In genomic region chr2:201403904-201404303, GRCh38 we compare ENCODE assay signal across 9 cellular contexts. TPM values are rescaled to one million over a fixed set of nuclear protein-coding genes. Genes with fewer than 3 reads are reported as not detected.
A peak's percentile ranks its signal among the peaks of the same experiment; 100 is the strongest.
DNase-seq lines count a peak whose midpoint lies in the region; ATAC-seq and TF ChIP-seq lines count a peak whose summit lies in the region.
"Had no signal": no experiment of that assay in that cellular context is flagged by ENCODE, and none has a peak within 500 bp of the region (broad histone marks: within the 10 kb centered on the region; RNA-seq: fewer than 3 reads in every experiment).

No MANE protein-coding gene starts in this region.

- peak overlapping the region; percentile 75 to 83 (median 79) for H3K27ac ChIP-seq in thyroid gland

- peaks cover 4% of the 10 kb centered on the region for H3K36me3 Mint-ChIP-seq in activated naive CD8-positive, alpha-beta T cell
- H3K36me3 Mint-ChIP-seq in activated naive CD8-positive, alpha-beta T cell treated with anti-CD3 and anti-CD28 coated beads for 36 hours = peaks cover 19% of the 10 kb centered on the region
- peaks cover 2% of the 10 kb centered on the region for H3K36me3 Mint-ChIP-seq in T-helper 17 cell (ENCODE audit: low read depth)
- peaks cover 27% of the 10 kb centered on the region for H3K36me3 Mint-ChIP-seq in activated T-cell treated with anti-CD3 and anti-CD28 coated beads, Interleukin-2, amount 50 U/mL, for 4 hours (ENCODE audit: insufficient read depth)
- peaks cover 8% of the 10 kb centered on the region for H3K36me3 Mint-ChIP-seq in activated naive CD4-positive, alpha-beta T cell treated with anti-CD3 and anti-CD28 coated beads for 36 hours (ENCODE audit: low read depth)

- H3K9me3 ChIP-seq in T-helper 17 cell (ENCODE audit: control insufficient read depth, low read length, poor library complexity, severe bottlenecking) = no peaks in the 10 kb centered on the region
- H3K9me3 ChIP-seq in thyroid gland = no peaks in the 10 kb centered on the region

- 34 to 35% methylated on average over 2 of the region's 2 CpGs for WGBS in thyroid gland, 2 donors

- H3K36me3 ChIP-seq in thyroid gland = no peaks in the 10 kb centered on the region

- no peaks in the 10 kb centered on the region for H3K9me3 Mint-ChIP-seq in activated naive CD8-positive, alpha-beta T cell (ENCODE audit: low read depth)
- H3K9me3 Mint-ChIP-seq in activated naive CD8-positive, alpha-beta T cell treated with anti-CD3 and anti-CD28 coated beads for 36 hours = no peaks in the 10 kb centered on the region
- H3K9me3 Mint-ChIP-seq in activated T-cell treated with anti-CD3 and anti-CD28 coated beads, Interleukin-2, amount 50 U/mL, for 4 hours = no peaks in the 10 kb centered on the region
- H3K9me3 Mint-ChIP-seq in activated naive CD4-positive, alpha-beta T cell treated with anti-CD3 and anti-CD28 coated beads for 36 hours = no peaks in the 10 kb centered on the region

- H3K27me3 ChIP-seq in thyroid gland = no peaks in the 10 kb centered on the region

- H3K4me1 Mint-ChIP-seq in activated naive CD8-positive, alpha-beta T cell (ENCODE audit: low read depth) = peaks cover 52% of the 10 kb centered on the region
- peaks cover 45% of the 10 kb centered on the region for H3K4me1 Mint-ChIP-seq in activated naive CD8-positive, alpha-beta T cell treated with anti-CD3 and anti-CD28 coated beads for 36 hours
- peaks cover 22% of the 10 kb centered on the region for H3K4me1 Mint-ChIP-seq in T-helper 17 cell
- H3K4me1 Mint-ChIP-seq in activated T-cell treated with anti-CD3 and anti-CD28 coated beads, Interleukin-2, amount 50 U/mL, for 4 hours (ENCODE audit: low read depth) = peaks cover 52% of the 10 kb centered on the region
- peaks cover 31% of the 10 kb centered on the region for H3K4me1 Mint-ChIP-seq in activated naive CD4-positive, alpha-beta T cell treated with anti-CD3 and anti-CD28 coated beads for 36 hours (ENCODE audit: low read depth)

- no peaks in the 10 kb centered on the region for H3K27me3 Mint-ChIP-seq in activated naive CD8-positive, alpha-beta T cell
- H3K27me3 Mint-ChIP-seq in activated naive CD8-positive, alpha-beta T cell treated with anti-CD3 and anti-CD28 coated beads for 36 hours = no peaks in the 10 kb centered on the region
- no peaks in the 10 kb centered on the region for H3K27me3 Mint-ChIP-seq in T-helper 17 cell
- no peaks in the 10 kb centered on the region for H3K27me3 Mint-ChIP-seq in activated T-cell treated with anti-CD3 and anti-CD28 coated beads, Interleukin-2, amount 50 U/mL, for 4 hours (ENCODE audit: low read depth)
- H3K27me3 Mint-ChIP-seq in activated naive CD4-positive, alpha-beta T cell treated with anti-CD3 and anti-CD28 coated beads for 36 hours (ENCODE audit: low read depth) = no peaks in the 10 kb centered on the region

- H3K4me3 ChIP-seq in thyroid gland (replicated peaks in 1 of 3) = no peak overlapping the region

- DNase-seq in activated naive CD8-positive, alpha-beta T cell treated with anti-CD3 and anti-CD28 coated beads for 36 hours = no peak
- DNase-seq in T-helper 17 cell (no peak), left ventricle myocardium superior (no peak), thyroid gland (no peak)
- no peak for DNase-seq in activated T-cell treated with anti-CD3 and anti-CD28 coated beads, Interleukin-2, amount 50 U/mL, for 4 hours
- DNase-seq in activated naive CD4-positive, alpha-beta T cell treated with anti-CD3 and anti-CD28 coated beads for 36 hours = no peak
- DNase-seq: cerebellar nuclear complex had no signal

- intact Hi-C loops in left ventricle myocardium superior (cut with micrococcal nuclease) = no loop called here
- intact Hi-C loops in thyroid gland (cut with DNase I) = no loop called here
- intact Hi-C loops in activated naive CD4-positive, alpha-beta T cell treated with anti-CD3 and anti-CD28 coated beads for 36 hours (cut with micrococcal nuclease) = no loop called here

- H3K4me3 Mint-ChIP-seq in activated naive CD8-positive, alpha-beta T cell = no peak overlapping the region
- H3K4me3 Mint-ChIP-seq in activated naive CD8-positive, alpha-beta T cell treated with anti-CD3 and anti-CD28 coated beads for 36 hours = no peak overlapping the region
- H3K4me3 Mint-ChIP-seq in T-helper 17 cell = no peak overlapping the region
- no peak overlapping the region for H3K4me3 Mint-ChIP-seq in activated T-cell treated with anti-CD3 and anti-CD28 coated beads, Interleukin-2, amount 50 U/mL, for 4 hours
- H3K4me3 Mint-ChIP-seq in activated naive CD4-positive, alpha-beta T cell treated with anti-CD3 and anti-CD28 coated beads for 36 hours = no peak overlapping the region

- TF ChIP-seq POLR2A in thyroid gland (IDR thresholded peaks at IDR 0.05) = no peak

- H3K4me1 ChIP-seq in thyroid gland = peaks cover 56 to 69% of the 10 kb centered on the region in 2 donors

- TF ChIP-seq CTCF in thyroid gland (IDR thresholded peaks at IDR 0.05) = no peak

- H3K27ac Mint-ChIP-seq in activated naive CD8-positive, alpha-beta T cell = peak overlapping the region; percentile 16
- no peak overlapping the region for H3K27ac Mint-ChIP-seq in activated naive CD8-positive, alpha-beta T cell treated with anti-CD3 and anti-CD28 coated beads for 36 hours
- H3K27ac Mint-ChIP-seq in T-helper 17 cell = peak overlapping the region; percentile 21
- H3K27ac Mint-ChIP-seq in activated naive CD4-positive, alpha-beta T cell treated with anti-CD3 and anti-CD28 coated beads for 36 hours = no peak overlapping the region

- CTCF ChIA-PET in activated naive CD4-positive, alpha-beta T cell treated with anti-CD3 and anti-CD28 coated beads for 36 hours (lab: Charles Lee) = no interaction called here

- ATAC-seq in T-helper 17 cell = no peak
- peak; percentile 9 for ATAC-seq in left ventricle myocardium superior
- ATAC-seq in HG03378 (IDR thresholded peaks at IDR 0.05; ENCODE audit: unreplicated experiment) = no peak
- no peak for ATAC-seq in activated T-cell treated with anti-CD3 and anti-CD28 coated beads, Interleukin-2, amount 50 U/mL, for 4 hours

RNA-seq across cellular contexts. Expression of gene FLACC1, which starts 46.8 kb away (rescaled TPM):
- total RNA-seq in activated naive CD8-positive, alpha-beta T cell treated with anti-CD3 and anti-CD28 coated beads for 36 hours = 1 to 10 TPM in 1 of 2 experiments, under 1 TPM in 1; 0.98 to 1.3 TPM
- total RNA-seq in T-helper 17 cell (1 to 10 TPM; 4.5 to 4.7 TPM), left ventricle myocardium superior (5.0 TPM), thyroid gland (1 to 10 TPM; 2.3 to 5.0 (median 3.4) TPM)
- total RNA-seq in activated T-cell treated with anti-CD3 and anti-CD28 coated beads, Interleukin-2, amount 50 U/mL, for 4 hours = 1 to 10 TPM in 1 of 3 donors, under 1 TPM in 2; 0.63 to 1.5 (median 0.87) TPM
- under 1 TPM; 0.57 to 0.84 TPM for total RNA-seq in activated naive CD4-positive, alpha-beta T cell treated with anti-CD3 and anti-CD28 coated beads for 36 hours

RNA-seq across cellular contexts. Expression of gene TRAK2, which starts 47.4 kb away (rescaled TPM):
- total RNA-seq in activated naive CD8-positive, alpha-beta T cell treated with anti-CD3 and anti-CD28 coated beads for 36 hours = 10 to 100 TPM; 21.2 to 24.6 TPM
- 10 to 100 TPM; 31.4 to 40.7 TPM for total RNA-seq in T-helper 17 cell
- 202 TPM for total RNA-seq in left ventricle myocardium superior
- total RNA-seq in thyroid gland = 10 to 100 TPM; 71.7 to 89.6 (median 79.7) TPM
- 10 to 100 TPM; 18.1 to 18.4 (median 18.4) TPM for total RNA-seq in activated T-cell treated with anti-CD3 and anti-CD28 coated beads, Interleukin-2, amount 50 U/mL, for 4 hours
- total RNA-seq in activated naive CD4-positive, alpha-beta T cell treated with anti-CD3 and anti-CD28 coated beads for 36 hours = 10 to 100 TPM; 10.4 TPM

RNA-seq across cellular contexts. Expression of gene STRADB, which starts 47.6 kb away (rescaled TPM):
- total RNA-seq in activated naive CD8-positive, alpha-beta T cell treated with anti-CD3 and anti-CD28 coated beads for 36 hours = 10 to 100 TPM; 22.4 to 23.2 TPM
- total RNA-seq in T-helper 17 cell (1 to 10 TPM; 6.9 to 8.3 TPM), left ventricle myocardium superior (81.4 TPM), thyroid gland (10 to 100 TPM; 25.6 to 41.9 (median 31.4) TPM)
- total RNA-seq in activated T-cell treated with anti-CD3 and anti-CD28 coated beads, Interleukin-2, amount 50 U/mL, for 4 hours = 10 to 100 TPM; 10.8 to 15.9 (median 11.9) TPM
- 10 to 100 TPM; 17.6 to 19.1 TPM for total RNA-seq in activated naive CD4-positive, alpha-beta T cell treated with anti-CD3 and anti-CD28 coated beads for 36 hours

Comparison
In these comparisons a context has a peak if more than half of its experiments do, and no peak if none do; other contexts are left out.
1. H3K27ac Mint-ChIP-seq: peak in activated naive CD8-positive, alpha-beta T cell (single experiment) and T-helper 17 cell (single experiment); none in activated naive CD8-positive, alpha-beta T cell treated with anti-CD3 and anti-CD28 coated beads for 36 hours (single experiment) and activated naive CD4-positive, alpha-beta T cell treated with anti-CD3 and anti-CD28 coated beads for 36 hours (single experiment).